1 cellular context compared by ENCODE assay signal in genomic region chr10:68327889-68328786, GRCh38.
A peak's percentile ranks its signal among the peaks of the same experiment; 100 is the strongest.
TF ChIP-seq lines count a peak whose summit lies in the region.

No MANE protein-coding gene starts in this region.

TF ChIP-seq in K562, 482 proteins besides CTCF, POLR2A, EP300 and RAD21 (continued from another document and continues in another):
- TF ChIP-seq BCLAF1 (IDR thresholded peaks at IDR 0.05; ENCODE audit: borderline replicate concordance in 1 of 2, control insufficient read depth in 1 of 2, low read depth in 2 of 2, low read length in 1 of 2) (0 out of 4 replicates have a peak, but pooled peaks of 1 of the 2 experiments have one; percentile 4), ZNF407 (IDR thresholded peaks at IDR 0.05; ENCODE audit: low read depth) (no peak), SRSF9 (IDR thresholded peaks at IDR 0.05; ENCODE audit: borderline replicate concordance, low read depth, low read length) (no peak), ZNF77 (CRISPR knock-in tag; IDR thresholded peaks at IDR 0.05) (no peak), DACH1 (IDR thresholded peaks at IDR 0.05; ENCODE audit: partially characterized antibody) (no peak), RFX1 (IDR thresholded peaks at IDR 0.05) (peak; percentile 37), ZBTB40 (IDR thresholded peaks at IDR 0.05) (0 out of 2 replicates have a peak, but pooled peaks have one; percentile 47), ZBTB40 (CRISPR knock-in tag; IDR thresholded peaks at IDR 0.05) (no peak), MEF2A (IDR thresholded peaks at IDR 0.05; ENCODE audit: control insufficient read depth, low read depth, low read length) (no peak), ZNF639 (CRISPR knock-in tag; conservative IDR thresholded peaks at IDR 0.05 in 1 of 2, IDR thresholded peaks at IDR 0.05 in 1 of 2) (peak in 1 of 2 experiments; percentile 64; a peak in 2 of 4 replicates), SETDB1 (IDR thresholded peaks at IDR 0.05; ENCODE audit: low read length) (no peak), KDM1A (IDR thresholded peaks at IDR 0.05) (no peak), AFF1 (IDR thresholded peaks at IDR 0.05; ENCODE audit: low read depth in 1 of 2, partially characterized antibody in 2 of 2) (peak in 1 of 2 experiments; percentile 81)
